In genomic region chr1:46412853-46413595, GRCh38 we compare ENCODE assay signal across 21 cellular contexts. TPM values are rescaled to one million over a fixed set of nuclear protein-coding genes. Genes with fewer than 3 reads are reported as not detected.
DNase-seq lines count a peak whose midpoint lies in the region; ATAC-seq and TF ChIP-seq lines count a peak whose summit lies in the region.
"Had no signal": no experiment of that assay in that cellular context is flagged by ENCODE, and none has a peak within 500 bp of the region (broad histone marks: within the 10 kb centered on the region; RNA-seq: fewer than 3 reads in every experiment).

No MANE protein-coding gene starts in this region.

- H4K20me1 ChIP-seq in neural progenitor cell (ENCODE audit: low read depth): no peaks in the 10 kb centered on the region

- no peak overlapping the region for H3K9ac ChIP-seq in neural progenitor cell

- H3K4me2 ChIP-seq in neural progenitor cell: no peak overlapping the region

- no peak for TF ChIP-seq POLR2A in adrenal gland (IDR thresholded peaks at IDR 0.05)

- H3K27ac ChIP-seq in right atrium auricular region (no peak overlapping the region), adrenal gland (peak overlapping the region in 3 of 5 donors; percentile 23 to 81 (median 72)), neural progenitor cell (no peak overlapping the region), upper lobe of right lung (no peak overlapping the region)
- H3K27ac ChIP-seq: sigmoid colon, SJSA1, stomach, tibial nerve had no signal

- H3K36me3 ChIP-seq in right atrium auricular region (no peaks in the 10 kb centered on the region), adrenal gland (replicated peaks in 1 of 2) (no peaks in the 10 kb centered on the region), neural progenitor cell (no peaks in the 10 kb centered on the region), upper lobe of right lung (peaks cover 5% of the 10 kb centered on the region)
- H3K36me3 ChIP-seq: sigmoid colon, SJSA1 had no signal

- peaks cover 4% of the 10 kb centered on the region for H3K36me3 Mint-ChIP-seq in neural progenitor cell

- H3K4me3 Mint-ChIP-seq in neural progenitor cell: peak overlapping the region; percentile 27
- H3K4me3 Mint-ChIP-seq: B cell had no signal

- WGBS in adrenal gland, 4 donors: 65 to 76% (median 71%) methylated on average over 6 to 13 of the region's 13 CpGs

- H3K4me1 ChIP-seq in right atrium auricular region (no peaks in the 10 kb centered on the region), adrenal gland (replicated peaks in 1 of 2) (peaks cover 9 to 22% of the 10 kb centered on the region in 2 donors), neural progenitor cell (no peaks in the 10 kb centered on the region), upper lobe of right lung (no peaks in the 10 kb centered on the region)
- H3K4me1 ChIP-seq: sigmoid colon, SJSA1, stomach, tibial nerve had no signal

- no peaks in the 10 kb centered on the region for H3K79me2 ChIP-seq in neural progenitor cell (ENCODE audit: low read depth)

- H3K4me3 ChIP-seq in right atrium auricular region (no peak overlapping the region), adrenal gland (no peak overlapping the region), neural progenitor cell (no peak overlapping the region), upper lobe of right lung (no peak overlapping the region)
- H3K4me3 ChIP-seq: sigmoid colon, SJSA1, stomach, tibial nerve had no signal

- H3K4me1 Mint-ChIP-seq in neural progenitor cell: peaks cover 20% of the 10 kb centered on the region
- H3K4me1 Mint-ChIP-seq: B cell had no signal

- H3K9me3 ChIP-seq in right atrium auricular region: no peaks in the 10 kb centered on the region
- H3K9me3 ChIP-seq in adrenal gland (replicated peaks in 1 of 3): no peaks in the 10 kb centered on the region
- H3K9me3 ChIP-seq in neural progenitor cell (ENCODE audit: low read depth): no peaks in the 10 kb centered on the region
- H3K9me3 ChIP-seq in upper lobe of right lung: no peaks in the 10 kb centered on the region
- H3K9me3 ChIP-seq: sigmoid colon, SJSA1, stomach, tibial nerve had no signal

- DNase-seq in Right ventricle myocardium superior (peak; percentile 24), right atrium auricular region (ENCODE audit: low spot score) (no peak), adrenal gland (peak in 6 of 7 donors; percentile 31 to 71 (median 58)), neural progenitor cell (ENCODE audit: low spot score) (no peak), upper lobe of right lung (no peak), Kasumi-1 (lab: John Stamatoyannopoulos, UW) (no peak)
- DNase-seq in NK-92 treated with Interleukin-12 subunit alpha and Interleukin-12 subunit beta, amount 100 ng/mL, for 24 hours (lab: John Stamatoyannopoulos, UW): no peak
- DNase-seq in activated CD4-positive, alpha-beta T cell treated with anti-CD3 and anti-CD28 coated beads for 4 hours: no peak
- DNase-seq: activated CD8-positive, alpha-beta memory T cell treated with anti-CD3 and anti-CD28 coated beads for 24 hours; activated gamma-delta T cell; cerebellar nuclear complex; KG1; MM.1S; NCI-H2029; sigmoid colon; stomach; T-helper 1 cell had no signal

- ATAC-seq in Right ventricle myocardium superior (ENCODE audit: poor library complexity): peak; percentile 36
- peak; percentile 4 for ATAC-seq in upper lobe of right lung

- H3K27ac Mint-ChIP-seq in neural progenitor cell: peak overlapping the region; percentile 69
- H3K27ac Mint-ChIP-seq: B cell had no signal

- intact Hi-C loops in Right ventricle myocardium superior (cut with DNase I): no loop called here
- intact Hi-C loops in adrenal gland (cut with DNase I): no loop called here
- intact Hi-C loops in upper lobe of right lung (cut with DNase I): no loop called here

- peaks cover 6% of the 10 kb centered on the region for H3K27me3 Mint-ChIP-seq in neural progenitor cell (ENCODE audit: insufficient read depth, low read depth)
- H3K27me3 Mint-ChIP-seq: B cell had no signal

- no peaks in the 10 kb centered on the region for H3K27me3 ChIP-seq in right atrium auricular region
- no peaks in the 10 kb centered on the region for H3K27me3 ChIP-seq in adrenal gland
- H3K27me3 ChIP-seq in neural progenitor cell: no peaks in the 10 kb centered on the region
- no peaks in the 10 kb centered on the region for H3K27me3 ChIP-seq in upper lobe of right lung
- H3K27me3 ChIP-seq: sigmoid colon, SJSA1, stomach, tibial nerve had no signal

- H3K9me3 Mint-ChIP-seq in neural progenitor cell: no peaks in the 10 kb centered on the region

- no peak overlapping the region for H2AFZ ChIP-seq in neural progenitor cell (replicated peaks)

- H3F3A ChIP-seq in neural progenitor cell (ENCODE audit: low read depth): no peaks in the 10 kb centered on the region

- no peak for TF ChIP-seq CTCF in right atrium auricular region (IDR thresholded peaks at IDR 0.05)
- no peak for TF ChIP-seq CTCF in adrenal gland (IDR thresholded peaks at IDR 0.05)
- TF ChIP-seq CTCF in neural progenitor cell (IDR thresholded peaks at IDR 0.05): no peak
- TF ChIP-seq CTCF in upper lobe of right lung (IDR thresholded peaks at IDR 0.05): no peak

RNA-seq across cellular contexts. Expression of gene FAAH, which starts 18.9 kb away (rescaled TPM):
- total RNA-seq in Right ventricle myocardium superior (4.8 TPM), right atrium auricular region (10 to 100 TPM in 1 of 2 donors, 1 to 10 TPM in 1; 6.3 to 10.5 TPM), adrenal gland (10 to 100 TPM; 20.6 to 53.8 (median 38.8) TPM), neural progenitor cell (ENCODE audit: low replicate concordance) (13.9 and 40.4 TPM in 2 replicates), upper lobe of right lung (30.9 TPM)
- 100 to 1,000 TPM in 1 of 3 donors, 10 to 100 TPM in 2; 12.0 to 162 (median 89.0) TPM for polyA plus RNA-seq in adrenal gland
- total RNA-seq: G401 had no signal

Comparison
In these comparisons a context has a peak if more than half of its experiments do, and no peak if none do; other contexts are left out.
1. DNase-seq: peak in Right ventricle myocardium superior (single experiment) and adrenal gland (6 of 7); none in right atrium auricular region (single experiment), neural progenitor cell (single experiment), upper lobe of right lung (single experiment), NK-92 treated with Interleukin-12 subunit alpha and Interleukin-12 subunit beta, amount 100 ng/mL, for 24 hours (single experiment), activated CD4-positive, alpha-beta T cell treated with anti-CD3 and anti-CD28 coated beads for 4 hours (0 of 2) and Kasumi-1 (0 of 2).
2. H3K27ac ChIP-seq: peak in adrenal gland (3 of 5); none in right atrium auricular region (0 of 2), neural progenitor cell (single experiment) and upper lobe of right lung (single experiment).